ENCODE assay signal across 8 cellular contexts in genomic region chr2:234291765-234292204, GRCh38.
DNase-seq lines count a peak whose midpoint lies in the region; ATAC-seq and TF ChIP-seq lines count a peak whose summit lies in the region.

No MANE protein-coding gene starts in this region.

- H3K27ac Mint-ChIP-seq in T-cell, result peak overlapping the region; percentile 91 to 99

- CTCF ChIA-PET in T-cell (lab: Charles Lee), result interaction anchor here (0.7 to 5.1 kb wide), 12 partner anchors 17 to 205 kb away, joined by 3 to 22 read pairs (median 4); partner anchors contain the start of gene ARL4C (in 1 of the 2)

- 13 to 14% methylated on average over 3 of the region's 5 CpGs for WGBS in gastroesophageal sphincter (ENCODE audit: low coverage in 1 of 2), 2 donors

- TF ChIP-seq EP300 in Ishikawa (IDR thresholded peaks at IDR 0.05; ENCODE audit: borderline replicate concordance) (peak; percentile 97), gastroesophageal sphincter (IDR thresholded peaks at IDR 0.05) (no peak)

- no peaks in the 10 kb centered on the region for H3K27me3 ChIP-seq in BLaER1 treated with 17β-estradiol and CSF1 and Interleukin-3, amounts not matched to agents 10 nM and 100 nM
- no peaks in the 10 kb centered on the region for H3K27me3 ChIP-seq in gastroesophageal sphincter
- H3K27me3 ChIP-seq in thoracic aorta (replicated peaks; ENCODE audit: insufficient read depth), result no peaks in the 10 kb centered on the region

- peaks cover 0 to 7% (median 0%) of the 10 kb centered on the region in 11 experiments; a peak in 2 of 22 replicates for H4K20me1 ChIP-seq in BLaER1 treated with 17β-estradiol and CSF1 and Interleukin-3, amounts not matched to agents 10 nM and 100 nM

- H3K9ac ChIP-seq in BLaER1 treated with 17β-estradiol and CSF1 and Interleukin-3, amounts not matched to agents 10 nM and 100 nM, result peak overlapping the region; percentile 63 to 84 (median 76)

- peaks cover 78 to 84% (median 81%) of the 10 kb centered on the region in 10 experiments for H3K4me1 ChIP-seq in BLaER1 treated with 17β-estradiol and CSF1 and Interleukin-3, amounts not matched to agents 10 nM and 100 nM
- H3K4me1 ChIP-seq in gastroesophageal sphincter, result no peaks in the 10 kb centered on the region
- H3K4me1 ChIP-seq in thoracic aorta (ENCODE audit: control insufficient read depth in 1 of 2, low read depth in 2 of 2), result peaks cover 0 to 3% of the 10 kb centered on the region in 2 donors

- no peaks in the 10 kb centered on the region for H3K27me3 Mint-ChIP-seq in T-cell

- DNase-seq in T-cell (peak in 27 of 34 experiments; percentile 20 to 65 (median 35)), thoracic aorta (ENCODE audit: low spot score) (no peak), NCI-H1930 (lab: John Stamatoyannopoulos, UW) (no peak)

- POLR2A ChIA-PET in T-cell (lab: Charles Lee), result interaction anchor here (0.6 to 5.3 kb wide), 19 partner anchors 17 to 205 kb away, joined by 3 to 53 read pairs (median 6); partner anchors contain the start of gene ARL4C (in 1 of the 2)

- peaks cover 3% of the 10 kb centered on the region for H3K36me3 Mint-ChIP-seq in T-cell

- H3K4me1 Mint-ChIP-seq in T-cell, result peaks cover 86 to 91% (median 91%) of the 10 kb centered on the region in 3 donors

- TF ChIP-seq CTCF in gastroesophageal sphincter (IDR thresholded peaks at IDR 0.05) (no peak), thoracic aorta (IDR thresholded peaks at IDR 0.05) (no peak)

- H3K4me3 ChIP-seq in BLaER1 treated with 17β-estradiol and CSF1 and Interleukin-3, amounts not matched to agents 10 nM and 100 nM, result peak overlapping the region; percentile 16 to 51 (median 42); a peak in 16 of 20 replicates
- H3K4me3 ChIP-seq in gastroesophageal sphincter (no peak overlapping the region), thoracic aorta (no peak overlapping the region)

- TF ChIP-seq RAD21 in Ishikawa (IDR thresholded peaks at IDR 0.05; ENCODE audit: low read depth), result peak; percentile 8; the same call in 1 of the 2 replicates

- peak overlapping the region; percentile 80 to 98 (median 86) for H3K27ac ChIP-seq in BLaER1 treated with 17β-estradiol and CSF1 and Interleukin-3, amounts not matched to agents 10 nM and 100 nM
- H3K27ac ChIP-seq in gastroesophageal sphincter (peak overlapping the region in 1 of 4 donors; percentile 32), thoracic aorta (no peak overlapping the region)

- H3K9me3 ChIP-seq in BLaER1 treated with 17β-estradiol and CSF1 and Interleukin-3, amounts not matched to agents 10 nM and 100 nM (replicated peaks in 1 of 11), result peaks cover 0 to 24% (median 12%) of the 10 kb centered on the region in 11 experiments; a peak in 11 of 22 replicates
- H3K9me3 ChIP-seq in gastroesophageal sphincter (no peaks in the 10 kb centered on the region), thoracic aorta (no peaks in the 10 kb centered on the region)

- no peak for TF ChIP-seq POLR2A in gastroesophageal sphincter (IDR thresholded peaks at IDR 0.05)

- H3K4me2 ChIP-seq in BLaER1 treated with 17β-estradiol and CSF1 and Interleukin-3, amounts not matched to agents 10 nM and 100 nM, result peak overlapping the region; percentile 87 to 97 (median 91)

- H3K9me3 Mint-ChIP-seq in T-cell, result no peaks in the 10 kb centered on the region

- peak overlapping the region; percentile 64 to 75 (median 71) for H3K4me3 Mint-ChIP-seq in T-cell

- H3K36me3 ChIP-seq in BLaER1 treated with 17β-estradiol and CSF1 and Interleukin-3, amounts not matched to agents 10 nM and 100 nM, result no peaks in the 10 kb centered on the region
- no peaks in the 10 kb centered on the region for H3K36me3 ChIP-seq in gastroesophageal sphincter
- H3K36me3 ChIP-seq in thoracic aorta, result no peaks in the 10 kb centered on the region

- ATAC-seq in GM19397 (IDR thresholded peaks at IDR 0.05; ENCODE audit: unreplicated experiment), result peak; percentile 8
- peak; percentile 7 to 42 (median 26) for ATAC-seq in T-cell (replicated peaks in 1 of 4)
- ATAC-seq in gastroesophageal sphincter, result peak; percentile 31
- peak; percentile 18 for ATAC-seq in thoracic aorta (ENCODE audit: insufficient number of reproducible peaks, low FRiP score, low read depth)
- no peak for ATAC-seq in HG03045 (IDR thresholded peaks at IDR 0.05; ENCODE audit: unreplicated experiment)

TF ChIP-seq in Ishikawa, 13 proteins besides CTCF, POLR2A, EP300 and RAD21:
- TF ChIP-seq ZBTB7A (IDR thresholded peaks at IDR 0.05; ENCODE audit: low read depth) (no peak; the same call in 1 of the 2 replicates), FOXM1 (IDR thresholded peaks at IDR 0.05; ENCODE audit: borderline replicate concordance, low read depth) (peak; percentile 82; the same call in 1 of the 2 replicates), TEAD4 (IDR thresholded peaks at IDR 0.05) (peak; percentile 88), CREB1 (IDR thresholded peaks at IDR 0.05; ENCODE audit: low read depth) (no peak), CEBPB (IDR thresholded peaks at IDR 0.05) (peak; percentile 87), REST (IDR thresholded peaks at IDR 0.05; ENCODE audit: low read depth) (no peak), USF1 (IDR thresholded peaks at IDR 0.05) (peak; percentile 76), YY1 (IDR thresholded peaks at IDR 0.05; ENCODE audit: low read depth) (no peak; the same call in 1 of the 2 replicates), TAF1 (IDR thresholded peaks at IDR 0.05; ENCODE audit: low read depth) (no peak), NFIC (IDR thresholded peaks at IDR 0.05) (peak; percentile 98), MAX (IDR thresholded peaks at IDR 0.05) (peak; percentile 93), TCF12 (IDR thresholded peaks at IDR 0.05; ENCODE audit: low read depth) (peak; percentile 98), EGR1 (IDR thresholded peaks at IDR 0.05) (peak; percentile 40; the same call in 1 of the 2 replicates)

Comparison
In these comparisons a context has a peak if more than half of its experiments do, and no peak if none do; other contexts are left out.
1. H3K27ac ChIP-seq: peak in BLaER1 treated with 17β-estradiol and CSF1 and Interleukin-3, amounts not matched to agents 10 nM and 100 nM (11 of 11); none in thoracic aorta (0 of 2).
2. H3K4me3 ChIP-seq: peak in BLaER1 treated with 17β-estradiol and CSF1 and Interleukin-3, amounts not matched to agents 10 nM and 100 nM (10 of 10); none in gastroesophageal sphincter (0 of 2) and thoracic aorta (single experiment).
3. DNase-seq: peak in T-cell (27 of 34); none in thoracic aorta (single experiment) and NCI-H1930 (0 of 2).